Comparison of ENCODE assay signal across 10 cellular contexts in genomic region chr6:43773981-43774775, GRCh38. TPM values are rescaled to one million over a fixed set of nuclear protein-coding genes. Genes with fewer than 3 reads are reported as not detected.
DNase-seq lines count a peak whose midpoint lies in the region; ATAC-seq, FAIRE-seq and TF ChIP-seq lines count a peak whose summit lies in the region.
"Had no signal": no experiment of that assay in that cellular context is flagged by ENCODE, and none has a peak within 500 bp of the region (broad histone marks: within the 10 kb centered on the region; RNA-seq: fewer than 3 reads in every experiment).

No MANE protein-coding gene starts in this region.

- no peak for ATAC-seq in activated naive CD8-positive, alpha-beta T cell treated with anti-CD3 and anti-CD28 coated beads, Interleukin-2, amount 10 ng/mL, durations not matched to agents 7 days and 5 days (ENCODE audit: low read depth)
- no peak for ATAC-seq in GM19324 (IDR thresholded peaks at IDR 0.05; ENCODE audit: low FRiP score, unreplicated experiment)

- peak overlapping the region; percentile 76 to 97 for H3K4me3 ChIP-seq in kidney (ENCODE audit: low read length in 2 of 2)
- peak overlapping the region; percentile 95 for H3K4me3 ChIP-seq in suprapubic skin

- POLR2A ChIA-PET in activated CD4-positive, alpha-beta T cell treated with anti-CD3 and anti-CD28 coated beads, Interleukin-2, amount 10 ng/mL, durations not matched to agents 7 days and 5 days (lab: Charles Lee), result interaction anchor here (1.0 kb wide), 1 partner anchor 106 kb away, joined by 3 read pairs; no protein-coding TSS in a partner anchor
- POLR2A ChIA-PET in activated naive CD8-positive, alpha-beta T cell treated with anti-CD3 and anti-CD28 coated beads, Interleukin-2, amount 10 ng/mL, durations not matched to agents 7 days and 5 days (lab: Charles Lee), result interaction anchor here (0.9 to 1.4 kb wide), 5 partner anchors 36 to 305 kb away, joined by 3 to 4 read pairs (median 3); no protein-coding TSS in a partner anchor

- peak overlapping the region; percentile 92 for H3K4me3 Mint-ChIP-seq in activated CD4-positive, alpha-beta T cell treated with anti-CD3 and anti-CD28 coated beads, Interleukin-2, amount 10 ng/mL, durations not matched to agents 24 days and 14 days
- H3K4me3 Mint-ChIP-seq in activated CD4-positive, alpha-beta T cell treated with anti-CD3 and anti-CD28 coated beads, Interleukin-2, amount 10 ng/mL, durations not matched to agents 7 days and 5 days, result no peak overlapping the region
- H3K4me3 Mint-ChIP-seq in activated naive CD8-positive, alpha-beta T cell treated with anti-CD3 and anti-CD28 coated beads, Interleukin-2, amount 10 ng/mL, durations not matched to agents 7 days and 5 days, result peak overlapping the region; percentile 39

- TF ChIP-seq CTCF in kidney (IDR thresholded peaks at IDR 0.05; ENCODE audit: borderline replicate concordance, extremely low read depth, insufficient read depth), result no peak
- no peak for TF ChIP-seq CTCF in suprapubic skin (IDR thresholded peaks at IDR 0.05)

- no peak for FAIRE-seq in kidney (lab: Jason Lieb, UNC)

- no peaks in the 10 kb centered on the region for H3K27me3 Mint-ChIP-seq in activated CD4-positive, alpha-beta T cell treated with anti-CD3 and anti-CD28 coated beads, Interleukin-2, amount 10 ng/mL, durations not matched to agents 24 days and 14 days
- H3K27me3 Mint-ChIP-seq in activated CD4-positive, alpha-beta T cell treated with anti-CD3 and anti-CD28 coated beads, Interleukin-2, amount 10 ng/mL, durations not matched to agents 7 days and 5 days, result no peaks in the 10 kb centered on the region
- H3K27me3 Mint-ChIP-seq in activated naive CD8-positive, alpha-beta T cell treated with anti-CD3 and anti-CD28 coated beads, Interleukin-2, amount 10 ng/mL, durations not matched to agents 7 days and 5 days, result no peaks in the 10 kb centered on the region

- no peak for DNase-seq in activated CD4-positive, alpha-beta T cell treated with anti-CD3 and anti-CD28 coated beads, Interleukin-2, amount 10 ng/mL, durations not matched to agents 24 days and 14 days
- DNase-seq in activated CD4-positive, alpha-beta T cell treated with anti-CD3 and anti-CD28 coated beads, Interleukin-2, amount 10 ng/mL, durations not matched to agents 7 days and 5 days, result no peak
- no peak for DNase-seq in activated naive CD8-positive, alpha-beta T cell treated with anti-CD3 and anti-CD28 coated beads, Interleukin-2, amount 10 ng/mL, durations not matched to agents 7 days and 5 days
- DNase-seq in kidney (peak; percentile 60), suprapubic skin (ENCODE audit: low spot score in 2 of 2) (no peak), NCI-H510A treated with DMSO at 0.1 percent for 48 hours (lab: John Stamatoyannopoulos, UW) (no peak), AG08396 (ENCODE audit: low spot score) (no peak)

- peak overlapping the region; percentile 18 for H3K27ac Mint-ChIP-seq in activated CD4-positive, alpha-beta T cell treated with anti-CD3 and anti-CD28 coated beads, Interleukin-2, amount 10 ng/mL, durations not matched to agents 24 days and 14 days
- H3K27ac Mint-ChIP-seq in activated CD4-positive, alpha-beta T cell treated with anti-CD3 and anti-CD28 coated beads, Interleukin-2, amount 10 ng/mL, durations not matched to agents 7 days and 5 days, result no peak overlapping the region
- H3K27ac Mint-ChIP-seq in activated naive CD8-positive, alpha-beta T cell treated with anti-CD3 and anti-CD28 coated beads, Interleukin-2, amount 10 ng/mL, durations not matched to agents 7 days and 5 days, result no peak overlapping the region

- H3K27ac ChIP-seq in kidney (ENCODE audit: low read depth in 2 of 2, low read length in 2 of 2) (peak overlapping the region; percentile 94 to 96), suprapubic skin (peak overlapping the region; percentile 28)

- peaks cover 37% of the 10 kb centered on the region for H3K36me3 Mint-ChIP-seq in activated CD4-positive, alpha-beta T cell treated with anti-CD3 and anti-CD28 coated beads, Interleukin-2, amount 10 ng/mL, durations not matched to agents 24 days and 14 days (ENCODE audit: low read depth)
- peaks cover 3% of the 10 kb centered on the region for H3K36me3 Mint-ChIP-seq in activated CD4-positive, alpha-beta T cell treated with anti-CD3 and anti-CD28 coated beads, Interleukin-2, amount 10 ng/mL, durations not matched to agents 7 days and 5 days (ENCODE audit: low read depth)
- peaks cover 16% of the 10 kb centered on the region for H3K36me3 Mint-ChIP-seq in activated naive CD8-positive, alpha-beta T cell treated with anti-CD3 and anti-CD28 coated beads, Interleukin-2, amount 10 ng/mL, durations not matched to agents 7 days and 5 days
- H3K36me3 Mint-ChIP-seq: CD4-positive, CD25-positive, alpha-beta regulatory T cell had no signal

- no peaks in the 10 kb centered on the region for H3K9me3 ChIP-seq in kidney (ENCODE audit: control insufficient read depth in 1 of 2, low read length in 2 of 2)
- no peaks in the 10 kb centered on the region for H3K9me3 ChIP-seq in suprapubic skin

- intact Hi-C loops in activated CD4-positive, alpha-beta T cell treated with anti-CD3 and anti-CD28 coated beads, Interleukin-2, amount 10 ng/mL, durations not matched to agents 24 days and 14 days (cut with micrococcal nuclease), result loop anchor here (1.0 to 5.0 kb wide), 4 partner anchors 51 to 353 kb away; partner anchors contain the start of genes MRPL14 and TMEM63B
- intact Hi-C loops in kidney (cut with DNase I), result no loop called here

- no peak for TF ChIP-seq EP300 in suprapubic skin (IDR thresholded peaks at IDR 0.05)

- H3K4me1 Mint-ChIP-seq in activated CD4-positive, alpha-beta T cell treated with anti-CD3 and anti-CD28 coated beads, Interleukin-2, amount 10 ng/mL, durations not matched to agents 24 days and 14 days, result peaks cover 39% of the 10 kb centered on the region
- peaks cover 48% of the 10 kb centered on the region for H3K4me1 Mint-ChIP-seq in activated CD4-positive, alpha-beta T cell treated with anti-CD3 and anti-CD28 coated beads, Interleukin-2, amount 10 ng/mL, durations not matched to agents 7 days and 5 days
- peaks cover 36% of the 10 kb centered on the region for H3K4me1 Mint-ChIP-seq in activated naive CD8-positive, alpha-beta T cell treated with anti-CD3 and anti-CD28 coated beads, Interleukin-2, amount 10 ng/mL, durations not matched to agents 7 days and 5 days

- 55% methylated on average over 12 of the region's 12 CpGs for WGBS in suprapubic skin

- H3K9ac ChIP-seq in kidney (ENCODE audit: low read length in 2 of 2), result peak overlapping the region; percentile 61 to 99

- H3K36me3 ChIP-seq in kidney (ENCODE audit: control insufficient read depth in 1 of 2, insufficient read depth in 2 of 2, low read length in 2 of 2) (peaks cover 19 to 34% of the 10 kb centered on the region in 2 donors), suprapubic skin (peaks cover 21% of the 10 kb centered on the region)

- CTCF ChIA-PET in activated CD4-positive, alpha-beta T cell treated with anti-CD3 and anti-CD28 coated beads, Interleukin-2, amount 10 ng/mL, durations not matched to agents 7 days and 5 days (lab: Charles Lee), result interaction anchor here (0.6 to 3.5 kb wide), 30 partner anchors 9 to 1214 kb away, joined by 3 to 15 read pairs (median 4); no protein-coding TSS in a partner anchor

- H3K27me3 ChIP-seq in suprapubic skin, result no peaks in the 10 kb centered on the region

- no peak for TF ChIP-seq POLR2A in suprapubic skin (IDR thresholded peaks at IDR 0.05)

- no peaks in the 10 kb centered on the region for H3K9me3 Mint-ChIP-seq in activated CD4-positive, alpha-beta T cell treated with anti-CD3 and anti-CD28 coated beads, Interleukin-2, amount 10 ng/mL, durations not matched to agents 24 days and 14 days
- no peaks in the 10 kb centered on the region for H3K9me3 Mint-ChIP-seq in activated CD4-positive, alpha-beta T cell treated with anti-CD3 and anti-CD28 coated beads, Interleukin-2, amount 10 ng/mL, durations not matched to agents 7 days and 5 days
- no peaks in the 10 kb centered on the region for H3K9me3 Mint-ChIP-seq in activated naive CD8-positive, alpha-beta T cell treated with anti-CD3 and anti-CD28 coated beads, Interleukin-2, amount 10 ng/mL, durations not matched to agents 7 days and 5 days
- H3K9me3 Mint-ChIP-seq: activated naive CD4-positive, alpha-beta T cell treated with anti-CD3 and anti-CD28 coated beads, Interleukin-2, amount 50 U/mL, for 72 hours; CD4-positive, CD25-positive, alpha-beta regulatory T cell had no signal

- H3K4me1 ChIP-seq in kidney (ENCODE audit: control insufficient read depth in 1 of 2, insufficient read depth in 1 of 2, low read depth in 1 of 2, low read length in 2 of 2), result peaks cover 33 to 40% of the 10 kb centered on the region in 2 donors
- peaks cover 62% of the 10 kb centered on the region for H3K4me1 ChIP-seq in suprapubic skin

RNA-seq across cellular contexts. Expression of gene VEGFA, which starts 4.2 kb away (rescaled TPM):
- 62.9 and 64.6 TPM in 2 replicates for total RNA-seq in activated CD4-positive, alpha-beta T cell treated with anti-CD3 and anti-CD28 coated beads, Interleukin-2, amount 10 ng/mL, durations not matched to agents 24 days and 14 days
- 10 to 100 TPM; 23.7 to 25.8 TPM for total RNA-seq in activated CD4-positive, alpha-beta T cell treated with anti-CD3 and anti-CD28 coated beads, Interleukin-2, amount 10 ng/mL, durations not matched to agents 7 days and 5 days
- total RNA-seq in activated naive CD8-positive, alpha-beta T cell treated with anti-CD3 and anti-CD28 coated beads, Interleukin-2, amount 10 ng/mL, durations not matched to agents 7 days and 5 days, result 10 to 100 TPM; 33.6 to 39.5 TPM
- 36.3 TPM for total RNA-seq in kidney
- 111 TPM for polyA plus RNA-seq in kidney (ENCODE audit: insufficient read depth, low read depth, low replicate concordance)
- 100 to 1,000 TPM in 1 of 4 donors, 10 to 100 TPM in 3; 25.4 to 147 (median 43.6) TPM for total RNA-seq in suprapubic skin
